10 cellular contexts compared by ENCODE assay signal in genomic region chr20:62133864-62134263, GRCh38. TPM values are rescaled to one million over a fixed set of nuclear protein-coding genes. Genes with fewer than 3 reads are reported as not detected.
DNase-seq lines count a peak whose midpoint lies in the region; ATAC-seq and TF ChIP-seq lines count a peak whose summit lies in the region.
"Had no signal": no experiment of that assay in that cellular context is flagged by ENCODE, and none has a peak within 500 bp of the region (broad histone marks: within the 10 kb centered on the region; RNA-seq: fewer than 3 reads in every experiment).

No MANE protein-coding gene starts in this region.

- no peak for TF ChIP-seq EP300 in ovary (IDR thresholded peaks at IDR 0.05)

- peak; percentile 46 for TF ChIP-seq CTCF in GM12873 (IDR thresholded peaks at IDR 0.05; ENCODE audit: insufficient read depth, low read depth, low read length, missing control alignments)
- TF ChIP-seq CTCF in VCaP (conservative IDR thresholded peaks at IDR 0.05) = peak; percentile 27; the same call in 1 of the 2 replicates
- peak in 1 of 2 donors; percentile 45 for TF ChIP-seq CTCF in right atrium auricular region (IDR thresholded peaks at IDR 0.05)
- no peak for TF ChIP-seq CTCF in ovary (IDR thresholded peaks at IDR 0.05)
- TF ChIP-seq CTCF in GM13976 (IDR thresholded peaks at IDR 0.05; ENCODE audit: borderline replicate concordance, control extremely low read depth, extremely low read depth, insufficient read depth, missing control alignments) = no peak

- H3K79me2 ChIP-seq in ACC112 (ENCODE audit: control insufficient read depth, insufficient read depth, low read length, unreplicated experiment) = peaks cover 2% of the 10 kb centered on the region

- ATAC-seq in GM19397 (IDR thresholded peaks at IDR 0.05; ENCODE audit: unreplicated experiment) = no peak
- ATAC-seq: body of pancreas had no signal

- intact Hi-C loops in ovary (cut with DNase I) = loop anchor here in 2 of 4 donors (5.0 kb wide), 2 partner anchors 67 to 72 kb away; partner anchors contain the start of gene TAF4 (in 1 of the 2)

- H3K27me3 ChIP-seq in ACC112 (ENCODE audit: insufficient read depth, low read length) (no peaks in the 10 kb centered on the region), right atrium auricular region (no peaks in the 10 kb centered on the region), ovary (no peaks in the 10 kb centered on the region)
- H3K27me3 ChIP-seq: body of pancreas had no signal

- 71 to 79% (median 73%) methylated on average over 12 of the region's 12 CpGs for WGBS in ovary, 3 donors

- peaks cover 22% of the 10 kb centered on the region for H3K4me1 ChIP-seq in ACC112 (ENCODE audit: control insufficient read depth, insufficient read depth, low read length, unreplicated experiment)
- peaks cover 0 to 38% of the 10 kb centered on the region in 2 donors for H3K4me1 ChIP-seq in right atrium auricular region
- H3K4me1 ChIP-seq in ovary (ENCODE audit: insufficient read depth) = peaks cover 4% of the 10 kb centered on the region
- H3K4me1 ChIP-seq: body of pancreas had no signal

- DNase-seq in right atrium auricular region (ENCODE audit: low spot score) = no peak
- no peak for DNase-seq in CD1c-positive myeloid dendritic cell (ENCODE audit: extremely low spot score)
- DNase-seq in ovary = no peak
- no peak for DNase-seq in GM13976 (ENCODE audit: low spot score)
- DNase-seq: body of pancreas, retina had no signal

- in situ Hi-C loops in GM13976 (cut with MboI; ENCODE audit: low sequenced_read_pairs, unreplicated experiment) = no loop called here

- H3K4me3 ChIP-seq in ACC112 (ENCODE audit: low read depth, low read length) (no peak overlapping the region), right atrium auricular region (no peak overlapping the region), ovary (no peak overlapping the region)
- H3K4me3 ChIP-seq: body of pancreas had no signal

- H3K9me3 ChIP-seq in right atrium auricular region (no peaks in the 10 kb centered on the region), ovary (no peaks in the 10 kb centered on the region)
- H3K9me3 ChIP-seq: body of pancreas had no signal

- H2AFZ ChIP-seq in ACC112 (ENCODE audit: low read length, unreplicated experiment) = no peak overlapping the region

- no peak for TF ChIP-seq POLR2A in ovary (IDR thresholded peaks at IDR 0.05)

- H3K36me3 ChIP-seq in ACC112 (ENCODE audit: insufficient read depth, low read length) (peaks cover 24% of the 10 kb centered on the region), right atrium auricular region (peaks cover 96% of the 10 kb centered on the region), ovary (no peaks in the 10 kb centered on the region)

- H3K27ac ChIP-seq in ACC112 (ENCODE audit: low read depth, low read length) = 0 out of 2 replicates have a peak overlapping the region, but pooled peaks have one; percentile 72
- H3K27ac ChIP-seq in VCaP = peak overlapping the region; percentile 21; the same call in 1 of the 2 replicates
- H3K27ac ChIP-seq in right atrium auricular region = peak overlapping the region; percentile 51 to 65
- peak overlapping the region in 1 of 2 donors; percentile 38 for H3K27ac ChIP-seq in ovary

RNA-seq across cellular contexts. Expression of gene PSMA7, which starts 9.3 kb away (rescaled TPM):
- 100 to 1,000 TPM; 258 to 313 TPM for total RNA-seq in right atrium auricular region
- 100 to 1,000 TPM; 163 to 214 (median 168) TPM for total RNA-seq in ovary
- 100 to 1,000 TPM; 105 to 212 TPM for polyA plus RNA-seq in ovary

RNA-seq across cellular contexts. Expression of gene SS18L1, which starts 9.7 kb away (rescaled TPM):
- 1 to 10 TPM; 8.3 to 9.0 TPM for total RNA-seq in right atrium auricular region
- total RNA-seq in ovary = 10 to 100 TPM in 6 of 7 donors, 1 to 10 TPM in 1; 9.5 to 14.3 (median 12.4) TPM
- polyA plus RNA-seq in ovary = 1 to 10 TPM; 7.7 to 8.7 TPM

RNA-seq across cellular contexts. Expression of gene LSM14B, which starts 11.6 kb away (rescaled TPM):
- total RNA-seq in right atrium auricular region (10 to 100 TPM; 26.1 to 26.8 TPM), ovary (10 to 100 TPM; 21.5 to 62.2 (median 56.1) TPM)
- polyA plus RNA-seq in ovary = 10 to 100 TPM; 21.7 to 39.8 TPM

RNA-seq across cellular contexts. Expression of gene MTG2, which starts 49.0 kb away (rescaled TPM):
- total RNA-seq in right atrium auricular region = 10 to 100 TPM; 20.7 to 24.1 TPM
- total RNA-seq in ovary = 10 to 100 TPM; 16.2 to 36.9 (median 33.3) TPM
- 10 to 100 TPM; 12.7 to 35.5 TPM for polyA plus RNA-seq in ovary

Comparison
In these comparisons a context has a peak if more than half of its experiments do, and no peak if none do; other contexts are left out.
1. CTCF ChIP-seq: peak in GM12873 (single experiment) and VCaP (single experiment); none in ovary (0 of 3) and GM13976 (single experiment).